ENCODE assay signal across 8 cellular contexts in the genomic region with DNA sequence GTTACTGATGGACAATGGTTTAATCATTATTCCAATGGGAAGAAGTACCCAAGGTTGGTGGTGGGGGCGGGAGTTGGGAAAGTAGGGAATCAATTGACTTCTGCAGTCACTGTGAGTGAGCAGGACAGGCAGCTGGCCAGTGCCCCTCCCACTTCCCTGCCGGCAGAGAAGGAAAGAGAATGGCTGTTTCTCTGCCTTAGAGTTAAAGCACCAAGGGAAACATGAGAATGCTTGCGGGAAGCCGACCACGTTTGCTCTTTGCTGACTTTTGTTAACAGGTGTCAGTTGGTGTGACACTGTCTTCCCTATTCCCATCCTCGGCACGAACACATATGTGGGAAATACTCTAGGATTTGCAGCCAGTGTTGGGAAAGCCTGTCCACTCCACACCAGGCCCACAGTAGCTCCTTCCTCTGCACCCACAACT. TPM values are rescaled to one million over a fixed set of nuclear protein-coding genes. Genes with fewer than 3 reads are reported as not detected.
DNase-seq lines count a peak whose midpoint lies in the region; ATAC-seq, FAIRE-seq and TF ChIP-seq lines count a peak whose summit lies in the region.

No MANE protein-coding gene starts in this region.

- TF ChIP-seq CTCF in choroid plexus epithelial cell (conservative IDR thresholded peaks at IDR 0.05; ENCODE audit: low read depth, low read length) (no peak), kidney (IDR thresholded peaks at IDR 0.05; ENCODE audit: borderline replicate concordance, extremely low read depth, insufficient read depth) (no peak), spleen (IDR thresholded peaks at IDR 0.05 in 8 of 11, conservative IDR thresholded peaks at IDR 0.05 in 3 of 11) (no peak), GM20000 (IDR thresholded peaks at IDR 0.05; ENCODE audit: extremely low read depth, missing control alignments) (no peak)

- no peak overlapping the region for H3K4me3 ChIP-seq in choroid plexus epithelial cell (ENCODE audit: low read depth, low read length)
- peak overlapping the region; percentile 22 to 40 for H3K4me3 ChIP-seq in kidney (ENCODE audit: low read length in 2 of 2)
- H3K4me3 ChIP-seq in spleen = no peak overlapping the region

- no peak for FAIRE-seq in kidney (lab: Jason Lieb, UNC)

- H3K9me3 ChIP-seq in kidney (ENCODE audit: control insufficient read depth in 1 of 2, low read length in 2 of 2) (no peaks in the 10 kb centered on the region), spleen (no peaks in the 10 kb centered on the region)

- H3K27ac ChIP-seq in kidney (ENCODE audit: low read depth in 2 of 2, low read length in 2 of 2) (peak overlapping the region; percentile 72 to 82), spleen (peak overlapping the region in 7 of 8 donors; percentile 24 to 54 (median 36))

- H3K4me1 ChIP-seq in kidney (ENCODE audit: control insufficient read depth in 1 of 2, insufficient read depth in 1 of 2, low read depth in 1 of 2, low read length in 2 of 2) = peaks cover 20 to 23% of the 10 kb centered on the region in 2 donors
- H3K4me1 ChIP-seq in spleen = peaks cover 0 to 11% (median 2%) of the 10 kb centered on the region in 6 donors

- H3K36me3 ChIP-seq in kidney (ENCODE audit: control insufficient read depth in 1 of 2, insufficient read depth in 2 of 2, low read length in 2 of 2) (no peaks in the 10 kb centered on the region), spleen (no peaks in the 10 kb centered on the region)

- intact Hi-C loops in kidney (cut with DNase I) (no loop called here), spleen (cut with DNase I; ENCODE audit: low total_unique reads) (no loop called here)

- TF ChIP-seq POLR2A in spleen (IDR thresholded peaks at IDR 0.05) = no peak

- peak overlapping the region in 1 of 2 donors; percentile 12 for H3K9ac ChIP-seq in kidney (ENCODE audit: low read length in 2 of 2)

- H3K27me3 ChIP-seq in spleen (replicated peaks in 1 of 7) = no peaks in the 10 kb centered on the region

- ATAC-seq in GM19324 (IDR thresholded peaks at IDR 0.05; ENCODE audit: low FRiP score, unreplicated experiment) = no peak
- no peak for ATAC-seq in HG02885 (IDR thresholded peaks at IDR 0.05; ENCODE audit: poor library complexity, unreplicated experiment)

- 36 to 61% (median 50%) methylated on average over 7 of the region's 7 CpGs for WGBS in spleen, 5 donors

- DNase-seq in HPDE6-E6E7 (ENCODE audit: extremely low spot score) = peak; percentile 26
- peak; percentile 76 for DNase-seq in choroid plexus epithelial cell (ENCODE audit: low read depth)
- peak; percentile 81 for DNase-seq in kidney
- DNase-seq in spleen = no peak
- no peak for DNase-seq in D341Med (ENCODE audit: low spot score)
- DNase-seq in GM20000 (ENCODE audit: low spot score) = no peak

RNA-seq across cellular contexts. Expression of a gene that starts 33.5 kb away (rescaled TPM):
- 76.2 TPM for total RNA-seq in kidney
- 46.5 TPM for polyA plus RNA-seq in kidney (ENCODE audit: insufficient read depth, low read depth, low replicate concordance)
- 100 to 1,000 TPM in 5 of 7 donors, 10 to 100 TPM in 2; 65.6 to 155 (median 129) TPM for total RNA-seq in spleen
- polyA plus RNA-seq in spleen = 10 to 100 TPM; 34.5 to 46.3 (median 42.9) TPM

RNA-seq across cellular contexts. Expression of a gene that starts 36.1 kb away (rescaled TPM):
- 94.0 TPM for total RNA-seq in kidney
- polyA plus RNA-seq in kidney (ENCODE audit: insufficient read depth, low read depth, low replicate concordance) = 10.3 TPM
- 10 to 100 TPM in 1 of 7 donors, 1 to 10 TPM in 6; 1.8 to 18.7 (median 4.7) TPM for total RNA-seq in spleen
- polyA plus RNA-seq in spleen = 10 to 100 TPM in 1 of 3 donors, 1 to 10 TPM in 2; 2.2 to 20.9 (median 6.2) TPM

Comparison
In these comparisons a context has a peak if more than half of its experiments do, and no peak if none do; other contexts are left out.
1. DNase-seq: peak in HPDE6-E6E7 (single experiment), choroid plexus epithelial cell (single experiment) and kidney (single experiment); none in spleen (single experiment), D341Med (single experiment) and GM20000 (single experiment).
2. H3K4me3 ChIP-seq: peak in kidney (2 of 2); none in choroid plexus epithelial cell (single experiment) and spleen (0 of 8).